ENCODE assay signal across 21 cellular contexts in genomic region chr5:2908086-2908485, GRCh38.
A peak's percentile ranks its signal among the peaks of the same experiment; 100 is the strongest.
DNase-seq lines count a peak whose midpoint lies in the region; ATAC-seq, FAIRE-seq and TF ChIP-seq lines count a peak whose summit lies in the region.
"Had no signal": no experiment of that assay in that cellular context is flagged by ENCODE, and none has a peak within 500 bp of the region (broad histone marks: within the 10 kb centered on the region; RNA-seq: fewer than 3 reads in every experiment).

No MANE protein-coding gene starts in this region.

- H3K4me2 ChIP-seq in H9 (ENCODE audit: insufficient read depth, insufficient read length, low read length), result no peak overlapping the region
- H3K4me2 ChIP-seq: A549, GM23338 had no signal

- H3K27me3 ChIP-seq in H9 (ENCODE audit: insufficient read depth, low read length) (no peaks in the 10 kb centered on the region), vagina (no peaks in the 10 kb centered on the region), H7 (ENCODE audit: control insufficient read depth, insufficient read depth, low read length) (peaks cover 2% of the 10 kb centered on the region)

- no peak overlapping the region for H3K4ac ChIP-seq in H9 (ENCODE audit: low read depth, low read length)

- H4K8ac ChIP-seq in H9 (replicated peaks; ENCODE audit: insufficient read length, low read depth, low read length), result no peak overlapping the region

- peaks cover 10% of the 10 kb centered on the region for H3K27me3 Mint-ChIP-seq in H9 (ENCODE audit: low read depth)
- H3K27me3 Mint-ChIP-seq in osteocyte (ENCODE audit: unreplicated experiment), result no peaks in the 10 kb centered on the region
- H3K27me3 Mint-ChIP-seq: CD4-positive, alpha-beta T cell had no signal

- no peak overlapping the region for H4K91ac ChIP-seq in H9 (ENCODE audit: insufficient read length, low read depth, low read length)

- H2BK20ac ChIP-seq in H9 (ENCODE audit: low read depth, low read length, poor library complexity, severe bottlenecking), result no peak overlapping the region

- H3K9me3 Mint-ChIP-seq in H9, result no peaks in the 10 kb centered on the region; a peak in 1 of 5 replicates
- peaks cover 16% of the 10 kb centered on the region for H3K9me3 Mint-ChIP-seq in osteocyte (ENCODE audit: unreplicated experiment)
- H3K9me3 Mint-ChIP-seq: CD4-positive, alpha-beta T cell; GM23338 had no signal

- no peak overlapping the region for H4K5ac ChIP-seq in H9 (ENCODE audit: insufficient read length, low read depth, low read length)

- H3K23me2 ChIP-seq in H9 (ENCODE audit: insufficient read length, low read depth, low read length, poor library complexity, severe bottlenecking), result no peaks in the 10 kb centered on the region

- H3K79me2 ChIP-seq in H9 (ENCODE audit: insufficient read depth, low read length), result no peaks in the 10 kb centered on the region

- no peak overlapping the region for H3K9ac ChIP-seq in H9 (ENCODE audit: extremely low read depth, insufficient read length, low read length)

- H3K36me3 Mint-ChIP-seq in H9 (ENCODE audit: insufficient read depth in 1 of 3, low read depth in 3 of 3), result no peaks in the 10 kb centered on the region; a peak in 2 of 7 replicates
- no peaks in the 10 kb centered on the region for H3K36me3 Mint-ChIP-seq in osteocyte (ENCODE audit: unreplicated experiment)

- peaks cover 2% of the 10 kb centered on the region for H4K20me1 ChIP-seq in H9 (ENCODE audit: control insufficient read depth, insufficient read depth, insufficient read length)

- H3K56ac ChIP-seq in H9 (ENCODE audit: insufficient read length, low read depth, low read length), result no peak overlapping the region

- no peaks in the 10 kb centered on the region for H3K79me1 ChIP-seq in H9 (ENCODE audit: insufficient read depth, low read depth, low read length, poor library complexity, severe bottlenecking)

- H2BK12ac ChIP-seq in H9 (ENCODE audit: insufficient read length, low read depth, low read length), result no peak overlapping the region

- H3K4me3 ChIP-seq in vagina, result no peak overlapping the region
- H3K4me3 ChIP-seq in H7 (ENCODE audit: insufficient read depth, low read depth, low read length), result no peak overlapping the region
- H3K4me3 ChIP-seq: A549, GM23338 had no signal

- H3K4me1 Mint-ChIP-seq in H9 (peaks cover 11 to 13% of the 10 kb centered on the region in 2 experiments), osteocyte (ENCODE audit: unreplicated experiment) (no peaks in the 10 kb centered on the region)

- no peak overlapping the region for H2AFZ ChIP-seq in H9 (ENCODE audit: low read length)
- H2AFZ ChIP-seq: GM23338 had no signal

- intact Hi-C loops in vagina (cut with DNase I), result no loop called here

- TF ChIP-seq CTCF in H9 (conservative IDR thresholded peaks at IDR 0.05) (no peak), osteocyte (IDR thresholded peaks at IDR 0.05) (no peak), vagina (IDR thresholded peaks at IDR 0.05) (no peak)

- no peak for FAIRE-seq in frontal cortex (lab: Jason Lieb, UNC)
- FAIRE-seq: A549, D721Med, G401.6, GM12892, GM18507, H54, HTR-8/SVneo had no signal

- H3K27ac ChIP-seq in H9 (ENCODE audit: insufficient read length, low read depth, low read length) (no peak overlapping the region), vagina (no peak overlapping the region)
- H3K27ac ChIP-seq: 22Rv1, A549, C4-2B had no signal

- H3K27ac Mint-ChIP-seq in H9 (no peak overlapping the region), osteocyte (ENCODE audit: unreplicated experiment) (no peak overlapping the region)
- H3K27ac Mint-ChIP-seq: CD4-positive, alpha-beta T cell; GM23338 had no signal

- TF ChIP-seq POLR2A in vagina (IDR thresholded peaks at IDR 0.05), result no peak

- no peaks in the 10 kb centered on the region for H3K4me1 ChIP-seq in H9 (ENCODE audit: insufficient read depth, low read length)
- H3K4me1 ChIP-seq in vagina, result no peaks in the 10 kb centered on the region
- H3K4me1 ChIP-seq: A549, Caco-2 had no signal

- no peak overlapping the region; the same call in 1 of the 2 replicates for H3K14ac ChIP-seq in H9 (ENCODE audit: insufficient read depth, low read length)

- H3K36me3 ChIP-seq in vagina, result no peaks in the 10 kb centered on the region
- H3K36me3 ChIP-seq in H7 (replicated peaks; ENCODE audit: control insufficient read depth, insufficient read depth, low read length), result no peaks in the 10 kb centered on the region

- H2BK5ac ChIP-seq in H9 (ENCODE audit: insufficient read length, low read length), result no peak overlapping the region

- no peak for ATAC-seq in left lobe of liver
- ATAC-seq: A549, GM23338 had no signal

- no peak overlapping the region for H3T11ph ChIP-seq in H9 (ENCODE audit: low read length)

- H3K9me3 ChIP-seq in H9 (ENCODE audit: control insufficient read depth, low read depth, low read length), result no peaks in the 10 kb centered on the region
- H3K9me3 ChIP-seq in vagina, result no peaks in the 10 kb centered on the region
- H3K9me3 ChIP-seq: A549, Caco-2 had no signal

- no peak overlapping the region for H3K18ac ChIP-seq in H9 (ENCODE audit: insufficient read length, low read depth, low read length)

- no peak overlapping the region for H2AK5ac ChIP-seq in H9 (ENCODE audit: insufficient read length, low read length)

- no peak overlapping the region for H3K23ac ChIP-seq in H9 (ENCODE audit: insufficient read length, low read depth, low read length)

- H3K4me3 Mint-ChIP-seq in H9 (no peak overlapping the region), osteocyte (ENCODE audit: unreplicated experiment) (no peak overlapping the region)
- H3K4me3 Mint-ChIP-seq: CD4-positive, alpha-beta T cell; GM23338 had no signal

- WGBS in H9 (ENCODE audit: extremely low coverage, insufficient read length, low lambda C conversion rate), result no CpG with 5 or more reads among the region's 4 CpGs

- H2BK120ac ChIP-seq in H9 (ENCODE audit: low read depth, low read length, poor library complexity, severe bottlenecking), result no peak overlapping the region

- H2BK15ac ChIP-seq in H9 (ENCODE audit: low read depth, low read length), result no peak overlapping the region

- DNase-seq in H9 (peak; percentile 5), left lobe of liver (ENCODE audit: low spot score) (peak; percentile 11), osteocyte (ENCODE audit: extremely low spot score, unreplicated experiment) (peak; percentile 75), vagina (ENCODE audit: extremely low spot score in 2 of 2) (peak; percentile 20 to 46), H7 (no peak), OCI-M1 (lab: John Stamatoyannopoulos, UW) (no peak), frontal cortex (ENCODE audit: low spot score in 2 of 2) (no peak)
- DNase-seq: AML-193; Caco-2; CD4-positive, alpha-beta T cell; IMR-90 had no signal

Comparison
In these comparisons a context has a peak if more than half of its experiments do, and no peak if none do; other contexts are left out.
1. DNase-seq: peak in H9 (single experiment), left lobe of liver (single experiment), osteocyte (single experiment) and vagina (2 of 2); none in H7 (single experiment), OCI-M1 (single experiment) and frontal cortex (0 of 2).